Comparison of ENCODE assay signal across 14 cellular contexts in the genomic region with DNA sequence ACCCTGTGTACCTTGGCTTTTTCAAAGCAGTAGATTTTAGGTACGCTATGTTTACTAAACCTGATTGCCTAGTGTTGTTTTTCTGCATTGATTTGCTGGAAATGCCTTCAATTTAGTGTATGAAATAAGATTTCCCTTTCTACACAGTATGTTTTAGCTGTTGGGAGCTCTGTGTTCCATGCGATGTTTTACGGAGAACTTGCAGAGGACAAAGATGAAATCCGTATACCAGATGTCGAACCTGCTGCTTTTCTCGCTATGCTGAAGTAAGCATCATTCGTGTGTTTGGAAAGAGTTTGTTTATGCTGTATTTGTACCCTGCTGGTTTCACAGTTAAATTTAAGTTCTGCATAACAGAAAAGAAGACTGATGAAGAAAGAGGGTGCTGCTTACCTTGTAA. TPM values are rescaled to one million over a fixed set of nuclear protein-coding genes. Genes with fewer than 3 reads are reported as not detected.
A peak's percentile ranks its signal among the peaks of the same experiment; 100 is the strongest.
DNase-seq lines count a peak whose midpoint lies in the region; ATAC-seq, FAIRE-seq and TF ChIP-seq lines count a peak whose summit lies in the region.
"Had no signal": no experiment of that assay in that cellular context is flagged by ENCODE, and none has a peak within 500 bp of the region (broad histone marks: within the 10 kb centered on the region; RNA-seq: fewer than 3 reads in every experiment).

No MANE protein-coding gene starts in this region.

- H3K4me3 ChIP-seq in body of pancreas: peak overlapping the region; percentile 2 to 6
- H3K4me3 ChIP-seq in lung: peak overlapping the region; percentile 13

- H3K27ac ChIP-seq in body of pancreas (peak overlapping the region; percentile 18 to 78 (median 66)), lung (ENCODE audit: low read depth in 1 of 2, low read length in 1 of 2) (peak overlapping the region in 1 of 2 donors; percentile 17), substantia nigra (ENCODE audit: low read depth, low read length, poor library complexity, severe bottlenecking) (peak overlapping the region; percentile 87)

- no peak for ATAC-seq in body of pancreas
- no peak for ATAC-seq in lung (ENCODE audit: insufficient read depth, low FRiP score)
- ATAC-seq in GM21423 (IDR thresholded peaks at IDR 0.05; ENCODE audit: unreplicated experiment): no peak
- ATAC-seq: HepG2; stimulated activated memory B cell treated with anti-CD40 and anti-IgM and Interleukin-4, amounts not matched to agents 10 μg/mL and 1 μg/mL and 100 μg/mL, for 72 hours had no signal

- DNase-seq in DMS53 (lab: John Stamatoyannopoulos, UW) (peak; percentile 19), DMS53 treated with DMSO at 0.1 percent for 48 hours (lab: John Stamatoyannopoulos, UW; ENCODE audit: unreplicated experiment) (no peak), body of pancreas (no peak), lung (ENCODE audit: low spot score) (no peak), substantia nigra (lab: John Stamatoyannopoulos, UW) (no peak), RCC 7860 (ENCODE audit: low spot score) (no peak), HK-2 (ENCODE audit: unreplicated experiment) (no peak)
- DNase-seq: NCI-H2107; stimulated activated CD4-positive, alpha-beta T cell treated with anti-CD3 and anti-CD28 coated beads, Interleukin-1b, Interleukin-23, amount 100 ng/mL, for 48 hours had no signal

- peaks cover 25% of the 10 kb centered on the region for H3K4me1 ChIP-seq in body of pancreas
- H3K4me1 ChIP-seq in lung (ENCODE audit: control insufficient read depth in 2 of 2, insufficient read depth in 2 of 2, low read length in 2 of 2): peaks cover 4 to 29% of the 10 kb centered on the region in 2 donors

- TF ChIP-seq CTCF in body of pancreas (IDR thresholded peaks at IDR 0.05): no peak
- no peak for TF ChIP-seq CTCF in lung (IDR thresholded peaks at IDR 0.05; ENCODE audit: control extremely low read depth, extremely low read depth)

- no peak for FAIRE-seq in RCC 7860 (lab: Jason Lieb, UNC)
- FAIRE-seq: D721Med, H1, HepG2 had no signal

- H3K27me3 ChIP-seq in body of pancreas: no peaks in the 10 kb centered on the region
- no peaks in the 10 kb centered on the region for H3K27me3 ChIP-seq in lung (ENCODE audit: control insufficient read depth, insufficient read depth)

- 19 to 32% methylated on average over 7 of the region's 7 CpGs for WGBS in body of pancreas, 2 donors
- WGBS in lung, 2 donors: 63 to 78% methylated on average over 7 of the region's 7 CpGs

- H3K9me3 ChIP-seq in body of pancreas: no peaks in the 10 kb centered on the region
- H3K9me3 ChIP-seq in lung (ENCODE audit: control insufficient read depth in 2 of 2, insufficient read depth in 1 of 2, low read length in 1 of 2): no peaks in the 10 kb centered on the region

- intact Hi-C loops in body of pancreas (cut with DNase I): no loop called here

- peaks cover 0 to 12% of the 10 kb centered on the region in 2 donors for H3K36me3 ChIP-seq in body of pancreas (replicated peaks in 1 of 2; ENCODE audit: insufficient read depth in 1 of 2, low read depth in 2 of 2)
- H3K36me3 ChIP-seq in lung (ENCODE audit: control insufficient read depth in 2 of 2, insufficient read depth in 2 of 2, low read length in 2 of 2): peaks cover 7 to 12% of the 10 kb centered on the region in 2 donors

- no peak for TF ChIP-seq POLR2A in body of pancreas (IDR thresholded peaks at IDR 0.05)

RNA-seq across cellular contexts. Expression of a gene that starts 1.9 kb away (rescaled TPM):
- total RNA-seq in body of pancreas (10 to 100 TPM; 23.1 to 48.8 TPM), lung (10 to 100 TPM; 32.4 to 67.9 TPM)
- polyA plus RNA-seq in lung: 10 to 100 TPM in 1 of 2 donors, 1 to 10 TPM in 1; 7.4 to 12.5 TPM
